In genomic region chr5:87388129-87388528, GRCh38 we compare ENCODE assay signal across 1 cellular context.
TF ChIP-seq lines count a peak whose summit lies in the region.

No MANE protein-coding gene starts in this region.

TF ChIP-seq in IMR-90, 13 proteins besides CTCF, POLR2A, EP300 and RAD21:
- no peak for TF ChIP-seq MAZ (IDR thresholded peaks at IDR 0.05; ENCODE audit: borderline replicate concordance, low read depth, low read length)
- TF ChIP-seq RCOR1 (IDR thresholded peaks at IDR 0.05; ENCODE audit: insufficient replicate concordance, low read length) = no peak
- TF ChIP-seq SMC3 (IDR thresholded peaks at IDR 0.05; ENCODE audit: low read depth, low read length) = no peak
- TF ChIP-seq MAFK (IDR thresholded peaks at IDR 0.05; ENCODE audit: low read depth, low read length) = no peak
- TF ChIP-seq ELK1 (IDR thresholded peaks at IDR 0.05; ENCODE audit: borderline replicate concordance, low read depth, low read length) = no peak
- TF ChIP-seq CHD1 (IDR thresholded peaks at IDR 0.05; ENCODE audit: low read depth, low read length) = no peak
- no peak for TF ChIP-seq CEBPB (IDR thresholded peaks at IDR 0.05; ENCODE audit: low read depth, low read length)
TF ChIP-seq in IMR-90: peak in this region for 0.
